In the genomic region with DNA sequence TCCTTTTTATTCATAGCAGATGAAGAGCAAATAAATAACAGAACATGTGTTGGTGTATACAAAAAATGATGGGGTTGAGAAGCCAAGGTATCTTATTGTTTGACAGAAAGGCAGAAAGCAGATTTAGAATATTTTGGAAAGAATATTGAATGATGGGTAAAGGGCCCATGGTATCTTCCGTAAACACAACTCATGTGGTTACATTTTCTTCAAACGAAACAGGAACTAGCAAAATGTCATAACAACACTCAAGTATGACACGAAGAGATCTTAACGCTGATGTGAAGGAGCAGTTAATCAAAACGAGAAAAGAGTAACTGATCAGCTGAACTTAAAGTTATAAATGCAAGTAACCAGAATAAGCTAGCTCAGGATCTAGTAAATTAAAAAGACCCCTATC, we compare ENCODE assay signal across 13 cellular contexts.
DNase-seq lines count a peak whose midpoint lies in the region; ATAC-seq lines count a peak whose summit lies in the region.
"Had no signal": no experiment of that assay in that cellular context is flagged by ENCODE, and none has a peak within 500 bp of the region (broad histone marks: within the 10 kb centered on the region; RNA-seq: fewer than 3 reads in every experiment).

No MANE protein-coding gene starts in this region.

- no peaks in the 10 kb centered on the region for H3K36me3 Mint-ChIP-seq in activated naive CD8-positive, alpha-beta T cell
- H3K36me3 Mint-ChIP-seq in activated naive CD8-positive, alpha-beta T cell treated with anti-CD3 and anti-CD28 coated beads, Interleukin-2, amount 50 U/mL, for 24 hours (ENCODE audit: low read depth): no peaks in the 10 kb centered on the region
- peaks cover 3 to 5% of the 10 kb centered on the region in 2 donors for H3K36me3 Mint-ChIP-seq in stimulated activated naive B cell treated with anti-CD40 and anti-IgM and Interleukin-4, amounts not matched to agents 10 μg/mL and 1 μg/mL and 100 μg/mL, for 72 hours
- H3K36me3 Mint-ChIP-seq in CD8-positive, alpha-beta memory T cell: peaks cover 0 to 1% (median 0%) of the 10 kb centered on the region in 3 donors

- H3K27me3 Mint-ChIP-seq in activated naive CD8-positive, alpha-beta T cell: no peaks in the 10 kb centered on the region
- H3K27me3 Mint-ChIP-seq in activated naive CD8-positive, alpha-beta T cell treated with anti-CD3 and anti-CD28 coated beads, Interleukin-2, amount 50 U/mL, for 24 hours: no peaks in the 10 kb centered on the region
- no peaks in the 10 kb centered on the region for H3K27me3 Mint-ChIP-seq in stimulated activated naive B cell treated with anti-CD40 and anti-IgM and Interleukin-4, amounts not matched to agents 10 μg/mL and 1 μg/mL and 100 μg/mL, for 72 hours
- H3K27me3 Mint-ChIP-seq in CD8-positive, alpha-beta memory T cell: peaks cover 3 to 4% of the 10 kb centered on the region in 2 donors

- no peak overlapping the region for H3K4me3 ChIP-seq in CD8-positive, alpha-beta memory T cell (ENCODE audit: low read length)

- peaks cover 9% of the 10 kb centered on the region for H3K9me3 Mint-ChIP-seq in activated naive CD8-positive, alpha-beta T cell (ENCODE audit: low read depth)
- peaks cover 8% of the 10 kb centered on the region for H3K9me3 Mint-ChIP-seq in activated naive CD8-positive, alpha-beta T cell treated with anti-CD3 and anti-CD28 coated beads, Interleukin-2, amount 50 U/mL, for 24 hours
- peaks cover 12 to 21% of the 10 kb centered on the region in 2 donors for H3K9me3 Mint-ChIP-seq in stimulated activated naive B cell treated with anti-CD40 and anti-IgM and Interleukin-4, amounts not matched to agents 10 μg/mL and 1 μg/mL and 100 μg/mL, for 72 hours
- no peaks in the 10 kb centered on the region for H3K9me3 Mint-ChIP-seq in CD8-positive, alpha-beta memory T cell

- no peak for DNase-seq in activated naive CD8-positive, alpha-beta T cell treated with anti-CD3 and anti-CD28 coated beads, Interleukin-2, amount 50 U/mL, for 24 hours
- DNase-seq in NOMO-1 treated with dmso at 0.1 percent for 144 hours (lab: John Stamatoyannopoulos, UW; ENCODE audit: unreplicated experiment): peak; percentile 37
- no peak for DNase-seq in stimulated activated naive B cell treated with anti-CD40 and anti-IgM and Interleukin-4, amounts not matched to agents 10 μg/mL and 1 μg/mL and 100 μg/mL, for 72 hours
- no peak for DNase-seq in CD8-positive, alpha-beta memory T cell
- no peak for DNase-seq in GM19240 (ENCODE audit: insufficient read length, low spot score)
- DNase-seq in medulla oblongata (ENCODE audit: extremely low spot score): no peak
- DNase-seq: activated T-cell treated with anti-CD3 and anti-CD28 coated beads, Interleukin-2, amount 50 U/mL, for 48 hours; foreskin melanocyte; NCI-H446 treated with DMSO at 0.1 percent for 48 hours; right cardiac atrium had no signal

- no peaks in the 10 kb centered on the region for H3K36me3 ChIP-seq in CD8-positive, alpha-beta memory T cell (ENCODE audit: insufficient read depth, low read length)

- ATAC-seq in activated naive CD8-positive, alpha-beta T cell treated with anti-CD3 and anti-CD28 coated beads, Interleukin-2, amount 50 U/mL, for 24 hours: no peak
- ATAC-seq in HG02798 (IDR thresholded peaks at IDR 0.05; ENCODE audit: poor library complexity, unreplicated experiment): peak; percentile 45
- ATAC-seq in stimulated activated naive B cell treated with anti-CD40 and anti-IgM and Interleukin-4, amounts not matched to agents 10 μg/mL and 1 μg/mL and 100 μg/mL, for 72 hours (replicated peaks): peak; percentile 93 to 95
- ATAC-seq: HCT116, right cardiac atrium had no signal

- POLR2A ChIA-PET in CD8-positive, alpha-beta memory T cell (lab: Charles Lee): no interaction called here

- no peaks in the 10 kb centered on the region for H3K9me3 ChIP-seq in CD8-positive, alpha-beta memory T cell (ENCODE audit: low read length)

- peak overlapping the region; percentile 2 for H3K4me3 Mint-ChIP-seq in activated naive CD8-positive, alpha-beta T cell
- no peak overlapping the region for H3K4me3 Mint-ChIP-seq in activated naive CD8-positive, alpha-beta T cell treated with anti-CD3 and anti-CD28 coated beads, Interleukin-2, amount 50 U/mL, for 24 hours
- peak overlapping the region; percentile 27 to 61 for H3K4me3 Mint-ChIP-seq in stimulated activated naive B cell treated with anti-CD40 and anti-IgM and Interleukin-4, amounts not matched to agents 10 μg/mL and 1 μg/mL and 100 μg/mL, for 72 hours
- H3K4me3 Mint-ChIP-seq in CD8-positive, alpha-beta memory T cell: no peak overlapping the region

- H3K4me1 Mint-ChIP-seq in activated naive CD8-positive, alpha-beta T cell (ENCODE audit: low read depth): peaks cover 16% of the 10 kb centered on the region
- H3K4me1 Mint-ChIP-seq in activated naive CD8-positive, alpha-beta T cell treated with anti-CD3 and anti-CD28 coated beads, Interleukin-2, amount 50 U/mL, for 24 hours: peaks cover 9% of the 10 kb centered on the region
- H3K4me1 Mint-ChIP-seq in stimulated activated naive B cell treated with anti-CD40 and anti-IgM and Interleukin-4, amounts not matched to agents 10 μg/mL and 1 μg/mL and 100 μg/mL, for 72 hours: peaks cover 21 to 50% of the 10 kb centered on the region in 2 donors
- H3K4me1 Mint-ChIP-seq in CD8-positive, alpha-beta memory T cell: no peaks in the 10 kb centered on the region

- H3K27ac Mint-ChIP-seq in activated naive CD8-positive, alpha-beta T cell: no peak overlapping the region
- H3K27ac Mint-ChIP-seq in activated naive CD8-positive, alpha-beta T cell treated with anti-CD3 and anti-CD28 coated beads, Interleukin-2, amount 50 U/mL, for 24 hours: no peak overlapping the region
- H3K27ac Mint-ChIP-seq in stimulated activated naive B cell treated with anti-CD40 and anti-IgM and Interleukin-4, amounts not matched to agents 10 μg/mL and 1 μg/mL and 100 μg/mL, for 72 hours: peak overlapping the region; percentile 85
- H3K27ac Mint-ChIP-seq in CD8-positive, alpha-beta memory T cell: no peak overlapping the region

- no peaks in the 10 kb centered on the region for H3K27me3 ChIP-seq in CD8-positive, alpha-beta memory T cell (ENCODE audit: insufficient read depth, low read length, poor library complexity, severe bottlenecking)

- H3K27ac ChIP-seq in CD8-positive, alpha-beta memory T cell (ENCODE audit: low read depth, low read length): no peak overlapping the region

- CTCF ChIA-PET in CD8-positive, alpha-beta memory T cell (lab: Charles Lee): no interaction called here

- H3K4me1 ChIP-seq in CD8-positive, alpha-beta memory T cell (ENCODE audit: insufficient read depth, low read length): no peaks in the 10 kb centered on the region

Comparison
In these comparisons a context has a peak if more than half of its experiments do, and no peak if none do; other contexts are left out.
1. H3K4me3 Mint-ChIP-seq: peak in activated naive CD8-positive, alpha-beta T cell (single experiment) and stimulated activated naive B cell treated with anti-CD40 and anti-IgM and Interleukin-4, amounts not matched to agents 10 μg/mL and 1 μg/mL and 100 μg/mL, for 72 hours (2 of 2); none in activated naive CD8-positive, alpha-beta T cell treated with anti-CD3 and anti-CD28 coated beads, Interleukin-2, amount 50 U/mL, for 24 hours (single experiment) and CD8-positive, alpha-beta memory T cell (0 of 7).